ENCODE assay signal across 1 cellular context in genomic region chr2:68104111-68104835, GRCh38.
TF ChIP-seq lines count a peak whose summit lies in the region.

No MANE protein-coding gene starts in this region.

TF ChIP-seq in HepG2, 621 proteins besides CTCF, POLR2A, EP300 and RAD21 (continued from another document):
- no peak for TF ChIP-seq ZIK1 (CRISPR knock-in tag; IDR thresholded peaks at IDR 0.05; ENCODE audit: borderline replicate concordance, low read depth)
